ENCODE assay signal across 8 cellular contexts in the genomic region with DNA sequence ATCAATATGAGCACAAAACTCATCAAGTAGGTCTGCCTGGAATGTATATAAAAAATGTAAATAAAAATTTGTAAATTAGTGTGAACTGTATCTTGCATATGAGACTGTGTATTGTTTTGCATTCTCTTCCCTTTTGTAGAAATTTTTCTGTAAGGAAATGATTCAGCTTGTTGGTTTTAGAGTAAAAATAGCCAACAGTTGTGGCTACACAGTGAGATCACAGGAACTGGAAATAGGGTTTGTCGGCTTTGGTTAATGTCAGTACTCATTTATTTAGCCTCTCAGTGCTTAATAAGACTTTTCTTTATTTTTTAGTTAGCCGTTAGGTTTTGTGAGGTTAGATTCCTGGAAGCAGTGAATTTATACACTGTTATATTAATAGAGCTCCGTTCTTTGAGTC.
DNase-seq lines count a peak whose midpoint lies in the region; ATAC-seq and TF ChIP-seq lines count a peak whose summit lies in the region.

No MANE protein-coding gene starts in this region.

- no peaks in the 10 kb centered on the region for H3K9me3 Mint-ChIP-seq in MCF 10A (ENCODE audit: unreplicated experiment)

- no TSS peak for BruUV-seq in MCF 10A (replicated peaks; lab: Mats Ljungman, UMichigan)

- 43 to 76% (median 70%) methylated on average over 3 of the region's 3 CpGs for WGBS in stomach, 5 donors

- no peak for TF ChIP-seq CTCF in MCF 10A (IDR thresholded peaks at IDR 0.05; ENCODE audit: unreplicated experiment)
- TF ChIP-seq CTCF in breast epithelium (IDR thresholded peaks at IDR 0.05) = no peak
- TF ChIP-seq CTCF in stomach (IDR thresholded peaks at IDR 0.05) = no peak

- no peak overlapping the region for H3K4me3 Mint-ChIP-seq in MCF 10A (ENCODE audit: unreplicated experiment)
- no peak overlapping the region for H3K4me3 Mint-ChIP-seq in T-helper 17 cell

- TF ChIP-seq POLR2A in breast epithelium (IDR thresholded peaks at IDR 0.05) (no peak), stomach (IDR thresholded peaks at IDR 0.05) (no peak)

- H3K27me3 ChIP-seq in breast epithelium (no peaks in the 10 kb centered on the region), stomach (no peaks in the 10 kb centered on the region)

- peak; percentile 91 for ATAC-seq in HG03060 (IDR thresholded peaks at IDR 0.05; ENCODE audit: low read depth, unreplicated experiment)
- ATAC-seq in T-helper 17 cell = peak; percentile 42

- POLR2A ChIA-PET in MCF 10A (lab: Yijun Ruan, JAX) = interaction anchor here (0.6 kb wide), 1 partner anchor 10 kb away, joined by 3 read pairs; no protein-coding TSS in a partner anchor

- H3K27ac ChIP-seq in breast epithelium = no peak overlapping the region
- H3K27ac ChIP-seq in stomach = peak overlapping the region in 1 of 5 donors; percentile 30

- no peaks in the 10 kb centered on the region for H3K36me3 ChIP-seq in breast epithelium
- H3K36me3 ChIP-seq in stomach = peaks cover 0 to 9% (median under 1%) of the 10 kb centered on the region in 4 donors

- intact Hi-C loops in MCF 10A (cut with micrococcal nuclease) = no loop called here
- intact Hi-C loops in breast epithelium (cut with DNase I; ENCODE audit: low total_unique reads) = no loop called here
- intact Hi-C loops in stomach (cut with DNase I; ENCODE audit: low total_unique reads) = no loop called here

- H3K4me1 Mint-ChIP-seq in MCF 10A (ENCODE audit: insufficient read depth, unreplicated experiment) = no peaks in the 10 kb centered on the region
- peaks cover 26% of the 10 kb centered on the region for H3K4me1 Mint-ChIP-seq in T-helper 17 cell

- H3K27me3 Mint-ChIP-seq in MCF 10A (ENCODE audit: insufficient read depth, unreplicated experiment) = no peaks in the 10 kb centered on the region
- no peaks in the 10 kb centered on the region for H3K27me3 Mint-ChIP-seq in T-helper 17 cell

- TF ChIP-seq EP300 in stomach (IDR thresholded peaks at IDR 0.05) = no peak

- no peak overlapping the region for H3K4me3 ChIP-seq in breast epithelium
- H3K4me3 ChIP-seq in stomach = no peak overlapping the region

- no peaks in the 10 kb centered on the region for H3K9me3 ChIP-seq in breast epithelium
- H3K9me3 ChIP-seq in T-helper 17 cell (ENCODE audit: control insufficient read depth, low read length, poor library complexity, severe bottlenecking) = no peaks in the 10 kb centered on the region
- H3K9me3 ChIP-seq in stomach = peaks cover 0 to 3% (median under 1%) of the 10 kb centered on the region in 4 donors

- CTCF ChIA-PET in MCF 10A (lab: Yijun Ruan, JAX) = interaction anchor here (0.9 to 1.3 kb wide), 3 partner anchors 158 to 367 kb away, joined by 3 read pairs; no protein-coding TSS in a partner anchor

- peak; percentile 21 for DNase-seq in MCF 10A (ENCODE audit: unreplicated experiment)
- DNase-seq in breast epithelium (ENCODE audit: low spot score in 2 of 2) = no peak
- no peak for DNase-seq in T-helper 17 cell
- peak; percentile 50 for DNase-seq in kidney glomerular epithelial cell (lab: John Stamatoyannopoulos, UW)
- DNase-seq in DMS153 (lab: John Stamatoyannopoulos, UW) = no peak
- no peak for DNase-seq in stomach
- no peak for DNase-seq in activated CD4-positive, alpha-beta T cell treated with anti-CD3 and anti-CD28 coated beads for 4 hours

- H3K36me3 Mint-ChIP-seq in MCF 10A (ENCODE audit: insufficient read depth, unreplicated experiment) = peaks cover 16% of the 10 kb centered on the region
- peaks cover 6% of the 10 kb centered on the region for H3K36me3 Mint-ChIP-seq in T-helper 17 cell (ENCODE audit: low read depth)

- H3K27ac Mint-ChIP-seq in MCF 10A (ENCODE audit: low read depth, unreplicated experiment) (no peak overlapping the region), T-helper 17 cell (peak overlapping the region; percentile 60)

- H3K4me1 ChIP-seq in breast epithelium (no peaks in the 10 kb centered on the region), stomach (peaks cover 0 to 31% (median 9%) of the 10 kb centered on the region in 4 donors)

Comparison
In these comparisons a context has a peak if more than half of its experiments do, and no peak if none do; other contexts are left out.
1. DNase-seq: peak in MCF 10A (single experiment) and kidney glomerular epithelial cell (single experiment); none in breast epithelium (0 of 2), T-helper 17 cell (0 of 3), DMS153 (single experiment), stomach (single experiment) and activated CD4-positive, alpha-beta T cell treated with anti-CD3 and anti-CD28 coated beads for 4 hours (0 of 2).